20 cellular contexts compared by ENCODE assay signal in the genomic region with DNA sequence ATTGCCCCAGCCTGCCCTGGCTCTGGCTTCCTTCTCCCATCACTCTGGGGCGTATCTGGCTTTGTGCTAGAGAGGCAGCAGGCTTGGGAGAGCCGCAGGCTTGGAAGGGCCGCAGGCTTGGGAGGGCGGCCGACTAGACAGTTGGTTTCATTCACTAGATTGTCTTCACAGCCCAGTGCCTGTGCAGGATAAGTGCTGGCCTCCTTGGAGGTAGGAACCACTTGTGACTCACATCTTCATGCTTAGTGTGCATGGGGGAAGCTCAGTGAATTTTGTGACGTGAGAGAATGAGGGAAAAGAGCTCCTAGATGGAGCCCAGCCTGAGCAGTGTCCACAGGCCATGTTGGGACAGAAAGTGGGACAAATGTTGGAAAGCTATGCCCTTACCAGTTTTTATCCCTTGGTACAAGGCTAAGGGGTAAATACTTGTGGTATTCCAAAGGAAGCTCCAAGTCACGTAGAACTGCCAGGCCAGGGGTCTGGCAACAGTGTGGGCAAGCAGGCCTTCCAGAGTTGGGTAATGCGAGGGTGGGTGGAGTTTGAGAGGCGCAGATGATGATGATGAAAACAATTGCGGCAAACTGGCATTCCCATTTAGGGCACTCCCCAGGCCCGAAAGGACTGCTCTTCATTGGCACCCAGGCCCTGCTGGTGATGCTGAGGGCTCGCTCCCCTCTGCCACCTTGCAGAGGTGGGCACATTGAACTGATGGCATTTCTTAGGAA.
DNase-seq lines count a peak whose midpoint lies in the region; ATAC-seq lines count a peak whose summit lies in the region.
"Had no signal": no experiment of that assay in that cellular context is flagged by ENCODE, and none has a peak within 500 bp of the region (broad histone marks: within the 10 kb centered on the region; RNA-seq: fewer than 3 reads in every experiment).

No MANE protein-coding gene starts in this region.

- ATAC-seq in HG02973 (IDR thresholded peaks at IDR 0.05; ENCODE audit: unreplicated experiment), result no peak

- no peak overlapping the region for H3K27ac ChIP-seq in neuronal stem cell (replicated peaks; ENCODE audit: low read length)
- H3K27ac ChIP-seq: BLaER1, RWPE1, SK-N-MC had no signal

- peaks cover 0 to 1% (median 0%) of the 10 kb centered on the region in 3 experiments for H3K27me3 ChIP-seq in neuronal stem cell (ENCODE audit: control insufficient read depth in 3 of 3, insufficient read depth in 3 of 3, low read depth in 1 of 3, low read length in 3 of 3)
- H3K27me3 ChIP-seq: BLaER1, MG63 had no signal

- peak overlapping the region; percentile 58 for H2AK5ac ChIP-seq in neuronal stem cell (ENCODE audit: low read depth, low read length)

- no peak overlapping the region for H4K91ac ChIP-seq in neuronal stem cell (ENCODE audit: low read depth, low read length, poor library complexity)

- H3K4me3 ChIP-seq in neuronal stem cell (ENCODE audit: low read length in 2 of 2), result no peak overlapping the region
- H3K4me3 ChIP-seq: BLaER1, MG63, SK-N-MC had no signal

- peak; percentile 35 for DNase-seq in ACHN
- DNase-seq in HT1080 (ENCODE audit: low read depth), result peak; percentile 14
- peak; percentile 69 for DNase-seq in glomerular visceral epithelial cell (ENCODE audit: extremely low spot score)
- DNase-seq in neuronal stem cell (ENCODE audit: low spot score), result no peak
- DNase-seq in activated CD8-positive, alpha-beta memory T cell treated with anti-CD3 and anti-CD28 coated beads, Interleukin-2, amount 50 U/mL, for 48 hours, result no peak
- no peak for DNase-seq in 8988T
- DNase-seq: CD4-positive, CD25-positive, alpha-beta regulatory T cell; H9; HFFc6; KG1; MG63; NCI-H1105 treated with DMSO at 0.1 percent for 48 hours; NCI-H2029 treated with DMSO at 0.1 percent for 48 hours; NCI-H446 treated with DMSO at 0.1 percent for 48 hours; NCI-H526 treated with DMSO at 0.1 percent for 48 hours; SHP77 had no signal

- H3K79me1 ChIP-seq in neuronal stem cell (ENCODE audit: low read depth, low read length), result no peaks in the 10 kb centered on the region

- H3K9ac ChIP-seq in neuronal stem cell (ENCODE audit: low read depth, low read length, poor library complexity), result peak overlapping the region; percentile 12
- H3K9ac ChIP-seq: BLaER1 had no signal

- no peaks in the 10 kb centered on the region for H3K36me3 ChIP-seq in neuronal stem cell (replicated peaks in 1 of 2; ENCODE audit: control insufficient read depth in 2 of 2, insufficient read depth in 2 of 2, low read length in 2 of 2)
- H3K36me3 ChIP-seq: BLaER1, MG63 had no signal

- no peak overlapping the region for H2BK5ac ChIP-seq in neuronal stem cell (ENCODE audit: low read length)

- H3K4me1 ChIP-seq in neuronal stem cell (ENCODE audit: control insufficient read depth in 2 of 2, insufficient read depth in 1 of 2, low read depth in 1 of 2, low read length in 2 of 2), result peaks cover 4 to 7% of the 10 kb centered on the region in 2 donors

- H2BK120ac ChIP-seq in neuronal stem cell (ENCODE audit: low read depth, low read length), result no peak overlapping the region

- WGBS in neuronal stem cell (ENCODE audit: extremely low coverage in 2 of 2, insufficient read length in 2 of 2, insufficient replicate concordance in 1 of 2), 2 donors, result no CpG with 5 or more reads among the region's 12 CpGs

- in situ Hi-C loops in ACHN (cut with HindIII; ENCODE audit: low pct_ligation_motif_present, low pct_unique_long_range_greater_than_20kb, low sequenced_read_pairs), result no loop called here

- H3K4ac ChIP-seq in neuronal stem cell (ENCODE audit: low read length), result peak overlapping the region; percentile 23

- H4K8ac ChIP-seq in neuronal stem cell (ENCODE audit: low read depth, low read length), result no peak overlapping the region

- H2BK12ac ChIP-seq in neuronal stem cell (ENCODE audit: low read length), result no peak overlapping the region

- no peak overlapping the region for H3K4me2 ChIP-seq in neuronal stem cell (ENCODE audit: insufficient read depth, low read length, poor library complexity, severe bottlenecking)
- H3K4me2 ChIP-seq: BLaER1 had no signal

- peak overlapping the region; percentile 77 for H2BK15ac ChIP-seq in neuronal stem cell (ENCODE audit: low read length)

- H3K14ac ChIP-seq in neuronal stem cell (ENCODE audit: low read length), result no peak overlapping the region

- peaks cover 0 to 2% of the 10 kb centered on the region in 2 donors for H3K9me3 ChIP-seq in neuronal stem cell (replicated peaks in 1 of 2; ENCODE audit: control insufficient read depth in 2 of 2, insufficient read depth in 1 of 2, low read depth in 1 of 2, low read length in 2 of 2)
- H3K9me3 ChIP-seq: BLaER1, MG63 had no signal

- H3K23ac ChIP-seq in neuronal stem cell (ENCODE audit: low read depth, low read length, poor library complexity), result no peak overlapping the region

- peak overlapping the region; percentile 44 for H3K18ac ChIP-seq in neuronal stem cell (ENCODE audit: low read length)

- H2AFZ ChIP-seq in neuronal stem cell (ENCODE audit: low read length), result no peak overlapping the region

Comparison
In these comparisons a context has a peak if more than half of its experiments do, and no peak if none do; other contexts are left out.
1. DNase-seq: peak in ACHN (single experiment), HT1080 (single experiment) and glomerular visceral epithelial cell (single experiment); none in neuronal stem cell (single experiment), activated CD8-positive, alpha-beta memory T cell treated with anti-CD3 and anti-CD28 coated beads, Interleukin-2, amount 50 U/mL, for 48 hours (single experiment) and 8988T (single experiment).